In the genomic region with DNA sequence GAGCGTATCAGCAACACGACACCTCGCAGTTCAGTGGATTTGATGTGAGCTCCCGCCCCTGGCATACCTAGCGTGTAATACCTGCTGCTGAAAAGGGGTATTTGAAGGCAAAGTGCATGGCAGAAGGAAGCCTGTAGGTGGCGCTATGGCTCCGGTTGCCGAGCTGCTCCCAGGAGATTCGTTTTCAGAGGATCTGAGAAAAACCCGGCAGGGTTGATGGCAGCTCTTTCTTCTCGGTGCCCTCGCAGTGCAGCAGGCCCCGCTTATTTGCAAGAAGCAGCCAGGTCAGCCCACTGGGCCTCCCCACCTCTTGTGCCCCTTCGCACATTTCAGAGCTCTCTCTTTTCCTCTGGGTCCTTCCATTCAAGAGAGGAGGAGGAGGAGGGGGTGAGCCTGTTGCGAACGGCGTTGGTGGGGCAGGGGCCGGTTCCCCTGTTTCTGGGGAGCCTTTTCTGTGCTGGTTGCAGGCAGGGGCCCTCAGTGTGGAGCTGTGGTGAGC, we compare ENCODE assay signal across 8 cellular contexts.
DNase-seq lines count a peak whose midpoint lies in the region; ATAC-seq and TF ChIP-seq lines count a peak whose summit lies in the region.

No MANE protein-coding gene starts in this region.

- ATAC-seq in right lobe of liver (peak; percentile 82 to 90 (median 86)), HG02981 (IDR thresholded peaks at IDR 0.05; ENCODE audit: unreplicated experiment) (no peak)

- no peaks in the 10 kb centered on the region for H3K9me3 ChIP-seq in right lobe of liver

- peaks cover 0 to 7% (median 3%) of the 10 kb centered on the region in 4 donors for H3K4me1 ChIP-seq in right lobe of liver

- peak; percentile 81 for DNase-seq in COR-L47 (lab: John Stamatoyannopoulos, UW)
- DNase-seq in HFF-Myc (ENCODE audit: extremely low read depth, low read depth) = no peak
- peak; percentile 83 for DNase-seq in NCI-H345 (lab: John Stamatoyannopoulos, UW)
- DNase-seq in activated CD4-positive, alpha-beta T cell treated with anti-CD3 and anti-CD28 coated beads for 4 hours = peak; percentile 31 to 57
- no peak for DNase-seq in coronary artery (ENCODE audit: low spot score)
- DNase-seq in right lobe of liver = peak; percentile 63 to 77 (median 76)
- peak; percentile 13 to 38 (median 34) for DNase-seq in stimulated activated CD4-positive, alpha-beta T cell treated with anti-CD3 and anti-CD28 coated beads, TNF-alpha, amount 100 ng/mL, for 1 hour (ENCODE audit: low read depth in 3 of 3, low spot score in 1 of 3)

- no peaks in the 10 kb centered on the region for H3K27me3 ChIP-seq in right lobe of liver

- H3K36me3 ChIP-seq in right lobe of liver = no peaks in the 10 kb centered on the region

- intact Hi-C loops in right lobe of liver (cut with DNase I) = loop anchor here (10.0 kb wide), 1 partner anchor 284 kb away; no protein-coding TSS in a partner anchor

- TF ChIP-seq POLR2A in right lobe of liver (IDR thresholded peaks at IDR 0.05) = no peak

- TF ChIP-seq CTCF in HFF-Myc (IDR thresholded peaks at IDR 0.05; ENCODE audit: low read depth, low read length, missing control alignments) = peak; percentile 98
- TF ChIP-seq CTCF in coronary artery (IDR thresholded peaks at IDR 0.05) = peak; percentile 77
- TF ChIP-seq CTCF in right lobe of liver (IDR thresholded peaks at IDR 0.05) = peak; percentile 88 to 97 (median 94)

- H3K27ac ChIP-seq in coronary artery (no peak overlapping the region), right lobe of liver (no peak overlapping the region)

- H3K4me3 ChIP-seq in HFF-Myc (replicated peaks; ENCODE audit: low read depth, low read length) (no peak overlapping the region), coronary artery (no peak overlapping the region), right lobe of liver (no peak overlapping the region)

- WGBS in right lobe of liver (ENCODE audit: insufficient coverage, low coverage, low lambda C conversion rate, missing lambda C conversion rate) = 5% methylated on average over 11 of the region's 18 CpGs

Comparison
In these comparisons a context has a peak if more than half of its experiments do, and no peak if none do; other contexts are left out.
1. DNase-seq: peak in COR-L47 (single experiment), NCI-H345 (single experiment), activated CD4-positive, alpha-beta T cell treated with anti-CD3 and anti-CD28 coated beads for 4 hours (2 of 2), right lobe of liver (3 of 3) and stimulated activated CD4-positive, alpha-beta T cell treated with anti-CD3 and anti-CD28 coated beads, TNF-alpha, amount 100 ng/mL, for 1 hour (3 of 3); none in HFF-Myc (single experiment) and coronary artery (single experiment).
2. Peak in every context shown above with its lines, with median percentiles within 50 percentile points of each other: CTCF ChIP-seq.